ENCODE assay signal across 17 cellular contexts in the genomic region with DNA sequence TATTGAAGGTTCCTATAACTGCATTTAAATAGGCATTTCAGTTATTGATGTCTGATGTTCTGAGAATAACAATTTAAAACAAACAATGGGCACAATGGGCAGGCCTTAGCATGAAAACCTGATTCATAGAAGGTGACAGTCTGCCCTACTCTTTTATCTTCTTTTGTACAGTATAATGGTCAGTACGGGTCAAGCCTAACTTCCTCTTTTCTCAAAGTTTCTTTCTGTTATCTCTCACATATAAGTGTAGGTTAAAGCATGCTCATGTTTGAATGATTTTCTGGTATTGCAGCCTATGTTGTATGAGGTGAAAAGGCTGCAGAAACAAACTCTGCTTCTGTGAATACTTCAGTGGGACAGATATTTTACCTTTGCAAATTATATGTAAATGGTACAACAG.
A peak's percentile ranks its signal among the peaks of the same experiment; 100 is the strongest.
DNase-seq lines count a peak whose midpoint lies in the region; ATAC-seq and TF ChIP-seq lines count a peak whose summit lies in the region.
"Had no signal": no experiment of that assay in that cellular context is flagged by ENCODE, and none has a peak within 500 bp of the region (broad histone marks: within the 10 kb centered on the region; RNA-seq: fewer than 3 reads in every experiment).

No MANE protein-coding gene starts in this region.

- peak overlapping the region; percentile 20 for H3K27ac Mint-ChIP-seq in activated T-cell treated with anti-CD3 and anti-CD28 coated beads, Interleukin-2, amount 50 U/mL, for 24 hours
- H3K27ac Mint-ChIP-seq: B cell had no signal

- peaks cover 7% of the 10 kb centered on the region for H3K4me1 Mint-ChIP-seq in activated T-cell treated with anti-CD3 and anti-CD28 coated beads, Interleukin-2, amount 50 U/mL, for 24 hours (ENCODE audit: low read depth)
- H3K4me1 Mint-ChIP-seq: B cell had no signal

- no peak overlapping the region for H3K4me3 Mint-ChIP-seq in activated T-cell treated with anti-CD3 and anti-CD28 coated beads, Interleukin-2, amount 50 U/mL, for 24 hours
- H3K4me3 Mint-ChIP-seq: B cell had no signal

- peaks cover 90% of the 10 kb centered on the region for H3K36me3 Mint-ChIP-seq in activated T-cell treated with anti-CD3 and anti-CD28 coated beads, Interleukin-2, amount 50 U/mL, for 24 hours (ENCODE audit: low read depth)

- ATAC-seq in HG02588 (IDR thresholded peaks at IDR 0.05; ENCODE audit: unreplicated experiment) (no peak), GM19324 (IDR thresholded peaks at IDR 0.05; ENCODE audit: low FRiP score, unreplicated experiment) (no peak)

- H3K27ac ChIP-seq in VCaP, result peak overlapping the region; percentile 98
- H3K27ac ChIP-seq: SJSA1 had no signal

- no peaks in the 10 kb centered on the region for H3K9me3 Mint-ChIP-seq in activated T-cell treated with anti-CD3 and anti-CD28 coated beads, Interleukin-2, amount 50 U/mL, for 24 hours

- TF ChIP-seq CTCF in VCaP (conservative IDR thresholded peaks at IDR 0.05), result no peak

- no peaks in the 10 kb centered on the region for H3K27me3 Mint-ChIP-seq in activated T-cell treated with anti-CD3 and anti-CD28 coated beads, Interleukin-2, amount 50 U/mL, for 24 hours
- H3K27me3 Mint-ChIP-seq: B cell had no signal

- no peak for DNase-seq in activated T-cell treated with anti-CD3 and anti-CD28 coated beads, Interleukin-2, amount 50 U/mL, for 24 hours
- DNase-seq in activated T-cell treated with anti-CD3 and anti-CD28 coated beads for 4 hours (no peak), OCI-M2 (lab: John Stamatoyannopoulos, UW; ENCODE audit: unreplicated experiment) (peak; percentile 29), NCI-H1436 (lab: John Stamatoyannopoulos, UW) (no peak), NCI-H2227 (lab: John Stamatoyannopoulos, UW; ENCODE audit: unreplicated experiment) (no peak)
- DNase-seq: 8988T, COR-L47, KG1, NCI-H1417 treated with DMSO at 0.1 percent for 48 hours, NCI-H1930, NCI-H345, NCI-H524 treated with DMSO at 0.1 percent for 48 hours had no signal
